In the genomic region with DNA sequence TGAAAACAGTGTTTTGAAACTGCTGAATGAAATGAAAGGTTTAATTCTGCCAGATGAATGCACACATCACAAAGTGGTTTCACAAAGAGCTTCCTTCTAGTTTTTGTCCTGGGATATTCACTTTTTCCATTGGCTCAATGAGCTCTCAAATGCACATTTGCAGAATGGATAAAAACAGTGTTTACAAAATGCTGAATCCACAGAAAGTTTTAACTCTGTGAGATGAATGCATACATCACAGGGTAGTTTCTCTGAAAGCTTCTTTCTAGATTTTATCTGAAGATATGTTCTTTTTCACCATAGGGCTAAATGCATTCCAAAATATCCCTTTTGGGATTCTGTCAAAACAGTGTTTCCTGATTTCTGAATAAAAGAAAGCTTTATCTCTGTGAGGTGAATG, we compare ENCODE assay signal across 35 cellular contexts.
"Had no signal": no experiment of that assay in that cellular context is flagged by ENCODE, and none has a peak within 500 bp of the region (broad histone marks: within the 10 kb centered on the region; RNA-seq: fewer than 3 reads in every experiment).

No MANE protein-coding gene starts in this region.

- DNase-seq: Karpas-422, Kasumi-1, MG63, MM.1S, MV-4-11, NCI-H1048, NCI-H1092, NCI-H1092 treated with DMSO at 0.1 percent for 48 hours, NCI-H1105, NCI-H1105 treated with DMSO at 0.1 percent for 48 hours, NCI-H1417, NCI-H1417 treated with DMSO at 0.1 percent for 48 hours, NCI-H1436, NCI-H1436 treated with DMSO at 0.1 percent for 48 hours, NCI-H146, NCI-H1694, NCI-H1694 treated with DMSO at 0.1 percent for 48 hours, NCI-H187, NCI-H187 treated with DMSO at 0.1 percent for 48 hours, NCI-H1930, NCI-H2029, NCI-H2029 treated with DMSO at 0.1 percent for 48 hours, NCI-H2081, NCI-H2081 treated with DMSO at 0.1 percent for 48 hours, NCI-H2107, NCI-H2171, NCI-H2171 treated with DMSO at 0.1 percent for 48 hours, NCI-H2227 treated with DMSO at 0.1 percent for 48 hours, NCI-H226, NCI-H345, NCI-H446, NCI-H446 treated with DMSO at 0.1 percent for 48 hours, NCI-H510A, NCI-H510A treated with DMSO at 0.1 percent for 48 hours, NCI-H524 had no signal

- H3K27me3 ChIP-seq: MG63 had no signal

- H3K4me3 ChIP-seq: MG63 had no signal

- H3K36me3 ChIP-seq: MG63 had no signal
